8 cellular contexts compared by ENCODE assay signal in the genomic region with DNA sequence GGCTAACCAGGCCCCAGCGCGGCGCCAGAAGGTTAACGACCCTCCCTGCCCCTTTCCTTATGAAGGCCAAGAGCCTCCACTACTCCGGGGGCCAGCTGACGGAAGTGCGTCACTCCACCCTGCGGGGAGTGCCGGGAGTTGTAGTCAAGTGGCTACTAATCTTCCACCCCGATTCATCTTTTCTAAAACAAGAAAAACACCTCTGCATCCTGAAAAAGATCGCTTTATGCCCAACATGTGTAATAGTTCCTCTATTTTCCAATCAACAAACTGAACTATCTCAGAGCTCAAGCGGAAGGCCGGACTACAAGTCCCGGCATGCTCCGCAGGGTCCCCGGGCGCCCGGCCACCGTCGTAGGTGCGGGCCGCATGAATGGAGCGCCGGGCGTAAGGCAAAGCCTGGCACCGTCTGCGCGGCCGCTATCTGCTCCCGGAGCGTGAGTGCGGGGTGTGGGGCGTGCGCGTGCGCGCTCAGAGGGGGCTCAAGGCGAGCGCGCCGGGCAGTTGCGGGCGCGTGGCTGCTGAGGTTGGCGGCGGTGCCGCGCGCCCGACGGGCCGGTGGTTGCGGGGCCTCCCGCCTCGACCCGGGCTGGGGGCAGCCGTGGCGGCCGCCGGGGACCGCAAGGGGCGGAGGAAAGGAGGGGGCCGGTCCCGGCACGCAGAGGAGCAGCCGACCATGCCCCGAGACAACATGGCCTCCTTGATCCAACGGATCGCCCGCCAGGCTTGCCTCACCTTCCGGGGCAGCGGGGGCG. TPM values are rescaled to one million over a fixed set of nuclear protein-coding genes. Genes with fewer than 3 reads are reported as not detected.
DNase-seq lines count a peak whose midpoint lies in the region; ATAC-seq and TF ChIP-seq lines count a peak whose summit lies in the region.

ADO (plus strand) TSS at position 337 of the 755 bp plus-strand sequence; CDS start at position 677, 340 bp downstream.

- H3K9me3 Mint-ChIP-seq in WTC11: no peaks in the 10 kb centered on the region

- ATAC-seq in GM18867 (IDR thresholded peaks at IDR 0.05; ENCODE audit: unreplicated experiment): peak; percentile 89
- ATAC-seq in HG03095 (IDR thresholded peaks at IDR 0.05; ENCODE audit: unreplicated experiment): peak; percentile 84
- peak; percentile 86 for ATAC-seq in WTC11

- POLR2A ChIA-PET in WTC11 (lab: Charles Lee): interaction anchor here (0.6 to 3.6 kb wide), 4 partner anchors 9 to 353 kb away, joined by 3 to 28 read pairs (median 5); partner anchors contain the start of gene EGR2

- H3K4me3 Mint-ChIP-seq in WTC11: peak within 1 kb of the TSS; percentile 94

- peak within 1 kb of the TSS; percentile 99 for H3K27ac Mint-ChIP-seq in WTC11

- no peaks in the 10 kb centered on the region for H3K27me3 Mint-ChIP-seq in WTC11 (ENCODE audit: low read depth)

- H3K36me3 Mint-ChIP-seq in WTC11: no peaks in the 10 kb centered on the region

- no peak for TF ChIP-seq CTCF in WTC11 (IDR thresholded peaks at IDR 0.05)

- H3K4me1 Mint-ChIP-seq in WTC11: peaks cover 48% of the 10 kb centered on the region

- in situ Hi-C loops in ACHN (cut with HindIII; ENCODE audit: low pct_ligation_motif_present, low pct_unique_long_range_greater_than_20kb, low sequenced_read_pairs): loop anchor here (25.0 kb wide), 1 partner anchor 192 kb away; no protein-coding TSS in a partner anchor

- DNase-seq in ACHN (peak; percentile 87), NCI-H2171 (lab: John Stamatoyannopoulos, UW) (peak; percentile 67), WTC11 (ENCODE audit: low spot score) (peak; percentile 85), caudate nucleus (lab: John Stamatoyannopoulos, UW) (peak in 60 of 61 donors; percentile 21 to 95 (median 88)), inferior parietal cortex (ENCODE audit: extremely low spot score) (peak; percentile 88), smooth muscle cell of the brain vasculature (ENCODE audit: low read depth, low spot score) (peak; percentile 70)

- H3K27ac ChIP-seq in caudate nucleus (ENCODE audit: low read depth, low read length): peak within 1 kb of the TSS; percentile 99

- CTCF ChIA-PET in WTC11 (lab: Charles Lee): interaction anchor here (0.6 to 4.3 kb wide), 4 partner anchors 12 to 210 kb away, joined by 3 to 55 read pairs (median 4); partner anchors contain the start of gene EGR2

TF ChIP-seq in WTC11, 78 proteins besides CTCF, POLR2A, EP300 and RAD21 (continues in another document):
- TF ChIP-seq NFE2L1 (CRISPR knock-in tag; IDR thresholded peaks at IDR 0.05): peak; percentile 67; the same call in 1 of the 2 replicates
- TF ChIP-seq ETV6 (CRISPR knock-in tag; IDR thresholded peaks at IDR 0.05): 0 out of 2 replicates have a peak, but pooled peaks have one; percentile 6
- TF ChIP-seq STAT6 (CRISPR knock-in tag; conservative IDR thresholded peaks at IDR 0.05; ENCODE audit: low read depth): no peak
- TF ChIP-seq, protein P1, sequence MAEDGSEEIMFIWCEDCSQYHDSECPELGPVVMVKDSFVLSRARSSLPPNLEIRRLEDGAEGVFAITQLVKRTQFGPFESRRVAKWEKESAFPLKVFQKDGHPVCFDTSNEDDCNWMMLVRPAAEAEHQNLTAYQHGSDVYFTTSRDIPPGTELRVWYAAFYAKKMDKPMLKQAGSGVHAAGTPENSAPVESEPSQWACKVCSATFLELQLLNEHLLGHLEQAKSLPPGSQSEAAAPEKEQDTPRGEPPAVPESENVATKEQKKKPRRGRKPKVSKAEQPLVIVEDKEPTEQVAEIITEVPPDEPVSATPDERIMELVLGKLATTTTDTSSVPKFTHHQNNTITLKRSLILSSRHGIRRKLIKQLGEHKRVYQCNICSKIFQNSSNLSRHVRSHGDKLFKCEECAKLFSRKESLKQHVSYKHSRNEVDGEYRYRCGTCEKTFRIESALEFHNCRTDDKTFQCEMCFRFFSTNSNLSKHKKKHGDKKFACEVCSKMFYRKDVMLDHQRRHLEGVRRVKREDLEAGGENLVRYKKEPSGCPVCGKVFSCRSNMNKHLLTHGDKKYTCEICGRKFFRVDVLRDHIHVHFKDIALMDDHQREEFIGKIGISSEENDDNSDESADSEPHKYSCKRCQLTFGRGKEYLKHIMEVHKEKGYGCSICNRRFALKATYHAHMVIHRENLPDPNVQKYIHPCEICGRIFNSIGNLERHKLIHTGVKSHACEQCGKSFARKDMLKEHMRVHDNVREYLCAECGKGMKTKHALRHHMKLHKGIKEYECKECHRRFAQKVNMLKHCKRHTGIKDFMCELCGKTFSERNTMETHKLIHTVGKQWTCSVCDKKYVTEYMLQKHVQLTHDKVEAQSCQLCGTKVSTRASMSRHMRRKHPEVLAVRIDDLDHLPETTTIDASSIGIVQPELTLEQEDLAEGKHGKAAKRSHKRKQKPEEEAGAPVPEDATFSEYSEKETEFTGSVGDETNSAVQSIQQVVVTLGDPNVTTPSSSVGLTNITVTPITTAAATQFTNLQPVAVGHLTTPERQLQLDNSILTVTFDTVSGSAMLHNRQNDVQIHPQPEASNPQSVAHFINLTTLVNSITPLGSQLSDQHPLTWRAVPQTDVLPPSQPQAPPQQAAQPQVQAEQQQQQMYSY (CRISPR knock-in tag; IDR thresholded peaks at IDR 0.05): peak; percentile 93
- no peak for TF ChIP-seq EMX1 (CRISPR knock-in tag; IDR thresholded peaks at IDR 0.05)
- TF ChIP-seq NR3C1 (CRISPR knock-in tag; conservative IDR thresholded peaks at IDR 0.05; ENCODE audit: low read depth): 0 out of 2 replicates have a peak, but pooled peaks have one; percentile 76
- TF ChIP-seq NFYB (CRISPR knock-in tag; conservative IDR thresholded peaks at IDR 0.05; ENCODE audit: low read depth): 0 out of 2 replicates have a peak, but pooled peaks have one; percentile 7
- no peak for TF ChIP-seq ZNF121 (CRISPR knock-in tag; IDR thresholded peaks at IDR 0.05)
- 0 out of 2 replicates have a peak, but pooled peaks have one; percentile 2 for TF ChIP-seq FOXP1 (CRISPR knock-in tag; IDR thresholded peaks at IDR 0.05; ENCODE audit: borderline replicate concordance)
- peak; percentile 59 for TF ChIP-seq GABPB1 (CRISPR knock-in tag; IDR thresholded peaks at IDR 0.05)
- peak; percentile 74; the same call in 1 of the 2 replicates for TF ChIP-seq ZNF416 (CRISPR knock-in tag; IDR thresholded peaks at IDR 0.05)
- TF ChIP-seq KAT7 (CRISPR knock-in tag; IDR thresholded peaks at IDR 0.05; ENCODE audit: borderline replicate concordance): no peak
- peak; percentile 87 for TF ChIP-seq ZNF317 (CRISPR knock-in tag; IDR thresholded peaks at IDR 0.05; ENCODE audit: borderline replicate concordance, low read depth)
- peak; percentile 52; the same call in 1 of the 2 replicates for TF ChIP-seq FOXK1 (CRISPR knock-in tag; IDR thresholded peaks at IDR 0.05)
- TF ChIP-seq TEAD1 (CRISPR knock-in tag; IDR thresholded peaks at IDR 0.05): 0 out of 2 replicates have a peak, but pooled peaks have one; percentile 34
- TF ChIP-seq, protein P2, sequence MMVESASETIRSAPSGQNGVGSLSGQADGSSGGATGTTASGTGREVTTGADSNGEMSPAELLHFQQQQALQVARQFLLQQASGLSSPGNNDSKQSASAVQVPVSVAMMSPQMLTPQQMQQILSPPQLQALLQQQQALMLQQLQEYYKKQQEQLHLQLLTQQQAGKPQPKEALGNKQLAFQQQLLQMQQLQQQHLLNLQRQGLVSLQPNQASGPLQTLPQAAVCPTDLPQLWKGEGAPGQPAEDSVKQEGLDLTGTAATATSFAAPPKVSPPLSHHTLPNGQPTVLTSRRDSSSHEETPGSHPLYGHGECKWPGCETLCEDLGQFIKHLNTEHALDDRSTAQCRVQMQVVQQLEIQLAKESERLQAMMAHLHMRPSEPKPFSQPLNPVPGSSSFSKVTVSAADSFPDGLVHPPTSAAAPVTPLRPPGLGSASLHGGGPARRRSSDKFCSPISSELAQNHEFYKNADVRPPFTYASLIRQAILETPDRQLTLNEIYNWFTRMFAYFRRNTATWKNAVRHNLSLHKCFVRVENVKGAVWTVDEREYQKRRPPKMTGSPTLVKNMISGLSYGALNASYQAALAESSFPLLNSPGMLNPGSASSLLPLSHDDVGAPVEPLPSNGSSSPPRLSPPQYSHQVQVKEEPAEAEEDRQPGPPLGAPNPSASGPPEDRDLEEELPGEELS (CRISPR knock-in tag; IDR thresholded peaks at IDR 0.05): 0 out of 2 replicates have a peak, but pooled peaks have one; percentile 9
- no peak for TF ChIP-seq RELA (CRISPR knock-in tag; IDR thresholded peaks at IDR 0.05; ENCODE audit: borderline replicate concordance)
- no peak for TF ChIP-seq ZNF512 (CRISPR knock-in tag; IDR thresholded peaks at IDR 0.05; ENCODE audit: borderline replicate concordance)

RNA-seq across cellular contexts. Expression of gene ADO, which starts in this region (rescaled TPM):
- total RNA-seq in WTC11 (2021): 29.3 to 30.6 TPM (median 29.8 TPM) in 3 replicates

Comparison
In these comparisons a context has a peak if more than half of its experiments do, and no peak if none do; other contexts are left out.
1. Peak in every context shown above with its lines: DNase-seq, ATAC-seq and H3K27ac ChIP-seq.